In genomic region chr2:132374151-132374550, GRCh38 we compare ENCODE assay signal across 30 cellular contexts. TPM values are rescaled to one million over a fixed set of nuclear protein-coding genes. Genes with fewer than 3 reads are reported as not detected.
"Had no signal": no experiment of that assay in that cellular context is flagged by ENCODE, and none has a peak within 500 bp of the region (broad histone marks: within the 10 kb centered on the region; RNA-seq: fewer than 3 reads in every experiment).

No MANE protein-coding gene starts in this region.

- H3K9me3 Mint-ChIP-seq: activated CD4-positive, alpha-beta T cell treated with anti-CD3 and anti-CD28 coated beads, Interleukin-2, amount 10 ng/mL, durations not matched to agents 24 days and 14 days; activated naive CD4-positive, alpha-beta T cell treated with anti-CD3 and anti-CD28 coated beads, Interleukin-2, amount 50 U/mL, for 24 hours; activated T-cell treated with anti-CD3 and anti-CD28 coated beads, Interleukin-2, amount 50 U/mL, for 4 hours had no signal

- H3K27me3 Mint-ChIP-seq: activated CD4-positive, alpha-beta memory T cell treated with anti-CD3 and anti-CD28 coated beads, Interleukin-2, amount 10 ng/mL, durations not matched to agents 7 days and 5 days; activated CD4-positive, alpha-beta T cell treated with anti-CD3 and anti-CD28 coated beads, Interleukin-2, amount 10 ng/mL, durations not matched to agents 24 days and 14 days; activated naive CD4-positive, alpha-beta T cell treated with anti-CD3 and anti-CD28 coated beads, Interleukin-2, amount 50 U/mL, for 24 hours; activated T-helper 17 cell treated with anti-CD3 and anti-CD28 coated beads, Interleukin-2, amount 50 U/mL, for 72 hours; effector memory CD8-positive, alpha-beta T cell; stimulated activated memory B cell treated with anti-CD40 and anti-IgM and Interleukin-4, amounts not matched to agents 10 μg/mL and 1 μg/mL and 100 μg/mL, for 72 hours; T-helper 17 cell had no signal

- DNase-seq: activated CD4-positive, alpha-beta memory T cell treated with anti-CD3 and anti-CD28 coated beads, Interleukin-2, amount 10 ng/mL, durations not matched to agents 7 days and 5 days; activated CD4-positive, alpha-beta T cell treated with anti-CD3 and anti-CD28 coated beads, Interleukin-2, amount 10 ng/mL, durations not matched to agents 24 days and 14 days; activated CD4-positive, CD25-positive, alpha-beta regulatory T cell treated with anti-CD3 and anti-CD28 coated beads, Interleukin-2, amount 50 U/mL, for 72 hours; activated T-cell treated with anti-CD3 and anti-CD28 coated beads, Interleukin-2, amount 50 U/mL, for 4 hours; dorsolateral prefrontal cortex; effector memory CD8-positive, alpha-beta T cell; hypothalamus; immature natural killer cell; kidney; left lung; lower lobe of right lung; mesendoderm; retina; stimulated activated CD4-positive, alpha-beta T cell treated with anti-CD3 and anti-CD28 coated beads, Interleukin-1b, Interleukin-23, amount 100 ng/mL, for 48 hours; stimulated activated CD4-positive, alpha-beta T cell treated with anti-CD3 and anti-CD28 coated beads, Interleukin-4, amount 100 ng/mL, for 4 hours; stimulated activated CD8-positive, alpha-beta memory T cell treated with anti-CD3 and anti-CD28 coated beads, Interleukin-4, amount 100 ng/mL, for 48 hours; stimulated activated naive CD8-positive, alpha-beta T cell treated with anti-CD3 and anti-CD28 coated beads, Interleukin-15, amount 100 ng/mL, for 72 hours; substantia nigra; T-helper 17 cell; upper lobe of right lung had no signal

- H3K9me3 ChIP-seq: body of pancreas, left lung, lower lobe of right lung, neutrophil, upper lobe of right lung had no signal

- H3K27me3 ChIP-seq: body of pancreas, dorsolateral prefrontal cortex, left lung, neutrophil, upper lobe of right lung had no signal

- H3K4me3 ChIP-seq: body of pancreas, dorsolateral prefrontal cortex, left lung, lower lobe of right lung, smooth muscle cell, upper lobe of right lung had no signal

- H3K36me3 Mint-ChIP-seq: activated naive CD4-positive, alpha-beta T cell treated with anti-CD3 and anti-CD28 coated beads, Interleukin-2, amount 50 U/mL, for 24 hours; immature natural killer cell; stimulated activated memory B cell treated with anti-CD40 and anti-IgM and Interleukin-4, amounts not matched to agents 10 μg/mL and 1 μg/mL and 100 μg/mL, for 72 hours had no signal

- FAIRE-seq: colon, endothelial cell of umbilical vein, kidney had no signal

- H3K36me3 ChIP-seq: left lung, lower lobe of right lung, neutrophil, upper lobe of right lung had no signal

- H3K27ac Mint-ChIP-seq: activated CD4-positive, alpha-beta memory T cell treated with anti-CD3 and anti-CD28 coated beads, Interleukin-2, amount 10 ng/mL, durations not matched to agents 7 days and 5 days; activated CD4-positive, alpha-beta T cell treated with anti-CD3 and anti-CD28 coated beads, Interleukin-2, amount 10 ng/mL, durations not matched to agents 24 days and 14 days; activated naive CD4-positive, alpha-beta T cell treated with anti-CD3 and anti-CD28 coated beads, Interleukin-2, amount 50 U/mL, for 24 hours; activated T-helper 17 cell treated with anti-CD3 and anti-CD28 coated beads, Interleukin-2, amount 50 U/mL, for 72 hours; effector memory CD8-positive, alpha-beta T cell; immature natural killer cell; nephron; progenitor cell of endocrine pancreas; stimulated activated memory B cell treated with anti-CD40 and anti-IgM and Interleukin-4, amounts not matched to agents 10 μg/mL and 1 μg/mL and 100 μg/mL, for 72 hours; T-helper 17 cell had no signal

- H3K4me1 ChIP-seq: body of pancreas, left lung, lower lobe of right lung, upper lobe of right lung had no signal

- H3K27ac ChIP-seq: body of pancreas, dorsolateral prefrontal cortex, left lung, lower lobe of right lung, neutrophil, upper lobe of right lung had no signal

- H3K4me2 ChIP-seq: smooth muscle cell had no signal

- H3K4me1 Mint-ChIP-seq: activated CD4-positive, alpha-beta memory T cell treated with anti-CD3 and anti-CD28 coated beads, Interleukin-2, amount 10 ng/mL, durations not matched to agents 7 days and 5 days; activated CD4-positive, alpha-beta T cell treated with anti-CD3 and anti-CD28 coated beads, Interleukin-2, amount 10 ng/mL, durations not matched to agents 24 days and 14 days; activated naive CD4-positive, alpha-beta T cell treated with anti-CD3 and anti-CD28 coated beads, Interleukin-2, amount 50 U/mL, for 24 hours; activated T-helper 17 cell treated with anti-CD3 and anti-CD28 coated beads, Interleukin-2, amount 50 U/mL, for 72 hours; immature natural killer cell; nephron; stimulated activated memory B cell treated with anti-CD40 and anti-IgM and Interleukin-4, amounts not matched to agents 10 μg/mL and 1 μg/mL and 100 μg/mL, for 72 hours; stimulated activated naive CD8-positive, alpha-beta T cell treated with anti-CD3 and anti-CD28 coated beads, Interleukin-15, amount 100 ng/mL, for 72 hours; T-helper 17 cell had no signal

- H3K4me3 Mint-ChIP-seq: activated CD4-positive, alpha-beta memory T cell treated with anti-CD3 and anti-CD28 coated beads, Interleukin-2, amount 10 ng/mL, durations not matched to agents 7 days and 5 days; activated CD4-positive, alpha-beta T cell treated with anti-CD3 and anti-CD28 coated beads, Interleukin-2, amount 10 ng/mL, durations not matched to agents 24 days and 14 days; activated naive CD4-positive, alpha-beta T cell treated with anti-CD3 and anti-CD28 coated beads, Interleukin-2, amount 50 U/mL, for 24 hours; activated T-cell treated with anti-CD3 and anti-CD28 coated beads, Interleukin-2, amount 50 U/mL, for 4 hours; activated T-helper 17 cell treated with anti-CD3 and anti-CD28 coated beads, Interleukin-2, amount 50 U/mL, for 72 hours; effector memory CD8-positive, alpha-beta T cell; immature natural killer cell; nephron; stimulated activated memory B cell treated with anti-CD40 and anti-IgM and Interleukin-4, amounts not matched to agents 10 μg/mL and 1 μg/mL and 100 μg/mL, for 72 hours; stimulated activated naive CD8-positive, alpha-beta T cell treated with anti-CD3 and anti-CD28 coated beads, Interleukin-15, amount 100 ng/mL, for 72 hours; T-helper 17 cell had no signal

RNA-seq across cellular contexts. Expression of gene GPR39, which starts 42.5 kb away (rescaled TPM):
- total RNA-seq: activated CD4-positive, alpha-beta memory T cell treated with anti-CD3 and anti-CD28 coated beads, Interleukin-2, amount 10 ng/mL, durations not matched to agents 7 days and 5 days; activated CD4-positive, alpha-beta T cell treated with anti-CD3 and anti-CD28 coated beads, Interleukin-2, amount 10 ng/mL, durations not matched to agents 24 days and 14 days; activated T-cell treated with anti-CD3 and anti-CD28 coated beads, Interleukin-2, amount 50 U/mL, for 4 hours; activated T-helper 17 cell treated with anti-CD3 and anti-CD28 coated beads, Interleukin-2, amount 50 U/mL, for 72 hours had no signal
- polyA plus RNA-seq: immature natural killer cell had no signal
